ENCODE assay signal across 9 cellular contexts in genomic region chr2:63023444-63023843, GRCh38. TPM values are rescaled to one million over a fixed set of nuclear protein-coding genes. Genes with fewer than 3 reads are reported as not detected.
A peak's percentile ranks its signal among the peaks of the same experiment; 100 is the strongest.
DNase-seq lines count a peak whose midpoint lies in the region; ATAC-seq and TF ChIP-seq lines count a peak whose summit lies in the region.
"Had no signal": no experiment of that assay in that cellular context is flagged by ENCODE, and none has a peak within 500 bp of the region (broad histone marks: within the 10 kb centered on the region; RNA-seq: fewer than 3 reads in every experiment).

No MANE protein-coding gene starts in this region.

- TF ChIP-seq CTCF in Calu3 (IDR thresholded peaks at IDR 0.05; ENCODE audit: unreplicated experiment) (peak; percentile 31), GM23338 (conservative IDR thresholded peaks at IDR 0.05; ENCODE audit: low read depth in 2 of 2) (peak; percentile 64 to 89), OCI-LY3 (IDR thresholded peaks at IDR 0.05; ENCODE audit: low read depth, low read length) (peak; percentile 70), fibroblast of pulmonary artery (IDR thresholded peaks at IDR 0.05; ENCODE audit: low read length, missing control alignments) (peak; percentile 56), GM10266 (IDR thresholded peaks at IDR 0.05; ENCODE audit: control insufficient read depth, insufficient read depth, low read depth, missing control alignments) (no peak)

- H3K9me2 ChIP-seq in GM23338 (ENCODE audit: insufficient read depth), result no peaks in the 10 kb centered on the region

- H3K9me3 Mint-ChIP-seq in Calu3 (ENCODE audit: low read depth, unreplicated experiment) (no peaks in the 10 kb centered on the region), GM23338 (no peaks in the 10 kb centered on the region)
- no peaks in the 10 kb centered on the region for H3K9me3 Mint-ChIP-seq in activated T-helper 17 cell treated with anti-CD3 and anti-CD28 coated beads, Interleukin-2, amount 50 U/mL, for 72 hours
- H3K9me3 Mint-ChIP-seq in CD8-positive, alpha-beta memory T cell, result no peaks in the 10 kb centered on the region

- H3K4me2 ChIP-seq in GM23338 (no peak overlapping the region), OCI-LY3 (ENCODE audit: low read length) (no peak overlapping the region)

- BruUV-seq in Calu3 (replicated peaks; lab: Mats Ljungman, UMichigan), result no TSS peak

- H3K9me3 ChIP-seq in OCI-LY3 (ENCODE audit: insufficient read depth, low read length), result no peaks in the 10 kb centered on the region
- no peaks in the 10 kb centered on the region for H3K9me3 ChIP-seq in CD8-positive, alpha-beta memory T cell (ENCODE audit: low read length)

- H2AFZ ChIP-seq in GM23338 (no peak overlapping the region), OCI-LY3 (ENCODE audit: low read depth, low read length) (no peak overlapping the region)

- H3K4me1 Mint-ChIP-seq in Calu3 (ENCODE audit: low read depth, unreplicated experiment) (no peaks in the 10 kb centered on the region), GM23338 (no peaks in the 10 kb centered on the region)
- H3K4me1 Mint-ChIP-seq in activated T-helper 17 cell treated with anti-CD3 and anti-CD28 coated beads, Interleukin-2, amount 50 U/mL, for 72 hours, result no peaks in the 10 kb centered on the region
- no peaks in the 10 kb centered on the region for H3K4me1 Mint-ChIP-seq in CD8-positive, alpha-beta memory T cell

- intact Hi-C loops in Calu3 (cut with micrococcal nuclease; ENCODE audit: unreplicated experiment), result loop anchor here (1.0 kb wide), 1 partner anchor 236 kb away; no protein-coding TSS in a partner anchor

- peaks cover 10% of the 10 kb centered on the region for H3K36me3 Mint-ChIP-seq in Calu3 (ENCODE audit: insufficient read depth, unreplicated experiment)
- H3K36me3 Mint-ChIP-seq in GM23338 (ENCODE audit: low read depth), result no peaks in the 10 kb centered on the region
- H3K36me3 Mint-ChIP-seq in activated T-helper 17 cell treated with anti-CD3 and anti-CD28 coated beads, Interleukin-2, amount 50 U/mL, for 72 hours (ENCODE audit: low read depth), result peaks cover 24% of the 10 kb centered on the region
- H3K36me3 Mint-ChIP-seq in CD8-positive, alpha-beta memory T cell, result peaks cover 13 to 31% (median 20%) of the 10 kb centered on the region in 3 donors

- DNase-seq in Calu3, result peak; percentile 39
- DNase-seq in GM23338 (ENCODE audit: low spot score), result peak; percentile 83
- peak; percentile 64 for DNase-seq in fibroblast of pulmonary artery (ENCODE audit: low read depth)
- no peak for DNase-seq in activated CD4-positive, alpha-beta T cell treated with anti-CD3 and anti-CD28 coated beads, Interleukin-2, amount 50 U/mL, for 1 hour
- no peak for DNase-seq in GM10266 (ENCODE audit: extremely low spot score)
- no peak for DNase-seq in CD8-positive, alpha-beta memory T cell
- DNase-seq: left cardiac atrium had no signal

- H3K79me2 ChIP-seq in GM23338 (replicated peaks; ENCODE audit: insufficient read depth) (no peaks in the 10 kb centered on the region), OCI-LY3 (ENCODE audit: low read length) (no peaks in the 10 kb centered on the region)

- no peak overlapping the region for H3K27ac Mint-ChIP-seq in Calu3 (ENCODE audit: unreplicated experiment)
- no peak overlapping the region for H3K27ac Mint-ChIP-seq in GM23338
- H3K27ac Mint-ChIP-seq in activated T-helper 17 cell treated with anti-CD3 and anti-CD28 coated beads, Interleukin-2, amount 50 U/mL, for 72 hours, result no peak overlapping the region
- no peak overlapping the region for H3K27ac Mint-ChIP-seq in CD8-positive, alpha-beta memory T cell

- H3K27me3 Mint-ChIP-seq in Calu3 (ENCODE audit: unreplicated experiment), result no peaks in the 10 kb centered on the region
- peaks cover 3% of the 10 kb centered on the region for H3K27me3 Mint-ChIP-seq in GM23338 (ENCODE audit: insufficient read depth, low read depth, poor library complexity)
- H3K27me3 Mint-ChIP-seq in activated T-helper 17 cell treated with anti-CD3 and anti-CD28 coated beads, Interleukin-2, amount 50 U/mL, for 72 hours, result no peaks in the 10 kb centered on the region
- H3K27me3 Mint-ChIP-seq in CD8-positive, alpha-beta memory T cell, result no peaks in the 10 kb centered on the region

- H3K4me3 Mint-ChIP-seq in Calu3 (ENCODE audit: low read depth, unreplicated experiment), result no peak overlapping the region
- no peak overlapping the region for H3K4me3 Mint-ChIP-seq in GM23338
- no peak overlapping the region for H3K4me3 Mint-ChIP-seq in activated T-helper 17 cell treated with anti-CD3 and anti-CD28 coated beads, Interleukin-2, amount 50 U/mL, for 72 hours
- H3K4me3 Mint-ChIP-seq in CD8-positive, alpha-beta memory T cell, result no peak overlapping the region

- H4K20me1 ChIP-seq in GM23338 (replicated peaks; ENCODE audit: insufficient read depth), result no peaks in the 10 kb centered on the region
- no peaks in the 10 kb centered on the region for H4K20me1 ChIP-seq in OCI-LY3 (ENCODE audit: insufficient read depth, low read length)

- ATAC-seq in GM23338, result peak; percentile 94
- ATAC-seq in activated T-helper 17 cell treated with anti-CD3 and anti-CD28 coated beads, Interleukin-2, amount 50 U/mL, for 72 hours (replicated peaks), result no peak

- H3K4me1 ChIP-seq in GM23338 (ENCODE audit: insufficient read depth) (no peaks in the 10 kb centered on the region), OCI-LY3 (ENCODE audit: low read length) (no peaks in the 10 kb centered on the region)
- H3K4me1 ChIP-seq in CD8-positive, alpha-beta memory T cell (ENCODE audit: insufficient read depth, low read length), result no peaks in the 10 kb centered on the region

- POLR2A ChIA-PET in CD8-positive, alpha-beta memory T cell (lab: Charles Lee), result no interaction called here

- no peaks in the 10 kb centered on the region for H3K27me3 ChIP-seq in GM23338 (ENCODE audit: insufficient read depth)
- H3K27me3 ChIP-seq in OCI-LY3 (ENCODE audit: low read depth, low read length), result no peaks in the 10 kb centered on the region
- no peaks in the 10 kb centered on the region for H3K27me3 ChIP-seq in CD8-positive, alpha-beta memory T cell (ENCODE audit: insufficient read depth, low read length, poor library complexity, severe bottlenecking)

- H3K4me3 ChIP-seq in GM23338 (no peak overlapping the region), OCI-LY3 (ENCODE audit: low read length) (no peak overlapping the region), fibroblast of pulmonary artery (replicated peaks; ENCODE audit: low read depth, low read length) (no peak overlapping the region)
- no peak overlapping the region for H3K4me3 ChIP-seq in CD8-positive, alpha-beta memory T cell (ENCODE audit: low read length)

- H3K36me3 ChIP-seq in GM23338 (ENCODE audit: insufficient read depth) (no peaks in the 10 kb centered on the region), OCI-LY3 (replicated peaks; ENCODE audit: low read depth, low read length) (no peaks in the 10 kb centered on the region)
- H3K36me3 ChIP-seq in CD8-positive, alpha-beta memory T cell (ENCODE audit: insufficient read depth, low read length), result no peaks in the 10 kb centered on the region

- H3F3A ChIP-seq in GM23338 (replicated peaks; ENCODE audit: low read depth), result no peaks in the 10 kb centered on the region

- H3K9ac ChIP-seq in OCI-LY3 (ENCODE audit: low read length), result no peak overlapping the region

- CTCF ChIA-PET in Calu3 (lab: Charles Lee), result no interaction called here
- CTCF ChIA-PET in CD8-positive, alpha-beta memory T cell (lab: Charles Lee), result interaction anchor here (0.6 kb wide), 1 partner anchor 567 kb away, joined by 3 read pairs; no protein-coding TSS in a partner anchor

- H3K27ac ChIP-seq in GM23338 (ENCODE audit: low read depth), result no peak overlapping the region
- H3K27ac ChIP-seq in OCI-LY3 (ENCODE audit: low read length), result no peak overlapping the region
- no peak overlapping the region for H3K27ac ChIP-seq in CD8-positive, alpha-beta memory T cell (ENCODE audit: low read depth, low read length)

RNA-seq across cellular contexts. Expression of gene OTX1, which starts 27.2 kb away (rescaled TPM):
- total RNA-seq in Calu3 (2022), result 7.1 and 8.3 TPM in 2 replicates
- 0.74 and 1.3 TPM in 2 replicates for total RNA-seq in GM23338 (2014; rRNA removed; shearing (Covaris generic))
- 1.1 and 2.2 TPM in 2 replicates for polyA plus RNA-seq in GM23338 (2016; fragmentation: Nextera tagmentation; extraction: Ambion mirVana)
- total RNA-seq in activated T-helper 17 cell treated with anti-CD3 and anti-CD28 coated beads, Interleukin-2, amount 50 U/mL, for 72 hours, result not detected
- not detected for total RNA-seq in CD8-positive, alpha-beta memory T cell
- not detected for polyA plus RNA-seq in CD8-positive, alpha-beta memory T cell
- total RNA-seq: left cardiac atrium had no signal

Comparison
In these comparisons a context has a peak if more than half of its experiments do, and no peak if none do; other contexts are left out.
1. DNase-seq: peak in Calu3 (single experiment), GM23338 (single experiment) and fibroblast of pulmonary artery (single experiment); none in activated CD4-positive, alpha-beta T cell treated with anti-CD3 and anti-CD28 coated beads, Interleukin-2, amount 50 U/mL, for 1 hour (single experiment), GM10266 (single experiment) and CD8-positive, alpha-beta memory T cell (0 of 5).